ENCODE assay signal across 1 cellular context in the genomic region with DNA sequence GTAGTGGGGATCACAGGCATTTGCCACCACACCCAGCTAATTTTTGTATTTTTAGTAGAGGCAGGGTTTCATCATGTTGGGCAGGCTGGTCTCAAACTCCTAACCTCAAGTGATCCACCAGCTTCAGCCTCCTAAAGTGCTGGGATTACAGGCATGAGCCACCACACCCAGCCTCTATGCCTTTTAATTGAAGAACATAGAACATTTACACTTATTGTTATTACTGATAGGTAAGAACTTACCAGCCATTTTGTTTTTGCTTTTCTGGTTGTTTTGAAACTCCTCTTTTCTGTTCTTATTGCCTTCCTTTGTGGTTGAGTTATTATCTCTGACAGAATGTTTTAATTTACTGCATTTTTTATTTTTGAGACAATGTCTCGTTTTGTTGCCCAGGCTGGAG.
TF ChIP-seq lines count a peak whose summit lies in the region.

No MANE protein-coding gene starts in this region.

TF ChIP-seq in K562, 482 proteins besides CTCF, POLR2A, EP300 and RAD21:
- no peak for TF ChIP-seq SMAD2 (IDR thresholded peaks at IDR 0.05; ENCODE audit: low read depth, low read length)
- TF ChIP-seq POU5F1 (IDR thresholded peaks at IDR 0.05; ENCODE audit: borderline replicate concordance, low read depth, low read length, partially characterized antibody) = no peak
- no peak for TF ChIP-seq SAFB2 (IDR thresholded peaks at IDR 0.05; ENCODE audit: borderline replicate concordance, low read depth, low read length, severe bottlenecking)
- TF ChIP-seq ZNF354B (CRISPR knock-in tag; IDR thresholded peaks at IDR 0.05) = peak; percentile 90
- no peak for TF ChIP-seq ZNF140 (CRISPR knock-in tag; IDR thresholded peaks at IDR 0.05)
- peak; percentile 98 for TF ChIP-seq ZNF507 (tag; conservative IDR thresholded peaks at IDR 0.05)
- no peak for TF ChIP-seq CCAR2 (IDR thresholded peaks at IDR 0.05; ENCODE audit: low read depth, low read length)
- TF ChIP-seq SNRNP70 (optimal IDR thresholded peaks at IDR 0.05; ENCODE audit: low read depth, low read length) = no peak
- no peak for TF ChIP-seq YBX1 (IDR thresholded peaks at IDR 0.05)
- no peak for TF ChIP-seq NCOR1 (IDR thresholded peaks at IDR 0.05)
- no peak for TF ChIP-seq FOXK2 (conservative IDR thresholded peaks at IDR 0.05 in 1 of 2, IDR thresholded peaks at IDR 0.05 in 1 of 2; ENCODE audit: low read depth in 2 of 2)
- TF ChIP-seq ATF1 (CRISPR knock-in tag; IDR thresholded peaks at IDR 0.05) = no peak
- no peak for TF ChIP-seq ATF1 (tag; IDR thresholded peaks at IDR 0.05)
- no peak for TF ChIP-seq UBTF (IDR thresholded peaks at IDR 0.05; ENCODE audit: borderline replicate concordance in 1 of 2, low read depth in 2 of 2, low read length in 2 of 2)
- no peak for TF ChIP-seq MECOM (CRISPR knock-in tag; IDR thresholded peaks at IDR 0.05)
- no peak for TF ChIP-seq KLF10 (CRISPR knock-in tag; IDR thresholded peaks at IDR 0.05)
- no peak for TF ChIP-seq ZNF133 (CRISPR knock-in tag; IDR thresholded peaks at IDR 0.05)
- no peak for TF ChIP-seq USF1 (CRISPR knock-in tag; IDR thresholded peaks at IDR 0.05)
- no peak for TF ChIP-seq ZNF717 (CRISPR knock-in tag; IDR thresholded peaks at IDR 0.05)
- no peak for TF ChIP-seq SOX6 (IDR thresholded peaks at IDR 0.05)
- TF ChIP-seq RHOXF2B (CRISPR knock-in tag; conservative IDR thresholded peaks at IDR 0.05) = no peak
- no peak for TF ChIP-seq RNF219 (CRISPR knock-in tag; IDR thresholded peaks at IDR 0.05)
- TF ChIP-seq RBM25 (IDR thresholded peaks at IDR 0.05; ENCODE audit: low read depth, low read length, severe bottlenecking) = peak; percentile 33
- no peak for TF ChIP-seq ADNP (tag; IDR thresholded peaks at IDR 0.05)
- no peak for TF ChIP-seq ZBED1 (IDR thresholded peaks at IDR 0.05)
- TF ChIP-seq CBX8 (IDR thresholded peaks at IDR 0.05; ENCODE audit: borderline replicate concordance, extremely low read depth, low read depth, low read length, poor library complexity, severe bottlenecking) = no peak
